Comparison of ENCODE assay signal across 11 cellular contexts in genomic region chr15:58758141-58758540, GRCh38. TPM values are rescaled to one million over a fixed set of nuclear protein-coding genes. Genes with fewer than 3 reads are reported as not detected.
DNase-seq lines count a peak whose midpoint lies in the region; ATAC-seq and TF ChIP-seq lines count a peak whose summit lies in the region.
"Had no signal": no experiment of that assay in that cellular context is flagged by ENCODE, and none has a peak within 500 bp of the region (broad histone marks: within the 10 kb centered on the region; RNA-seq: fewer than 3 reads in every experiment).

No MANE protein-coding gene starts in this region.

- peak in 3 of 5 experiments; percentile 26 to 41 (median 36) for TF ChIP-seq CTCF in tibial nerve (IDR thresholded peaks at IDR 0.05)

- DNase-seq in Right ventricle myocardium superior (no peak), Right ventricle myocardium inferior (ENCODE audit: missing footprints) (no peak), SK-MEL-5 (ENCODE audit: low read depth, low spot score) (peak; percentile 63), globus pallidus (ENCODE audit: low spot score) (peak; percentile 75), tibial nerve (ENCODE audit: low spot score in 2 of 2) (no peak), HK-2 (ENCODE audit: unreplicated experiment) (no peak), NCI-H1048 (lab: John Stamatoyannopoulos, UW) (no peak)
- DNase-seq in stimulated activated CD4-positive, alpha-beta T cell treated with anti-CD3 and anti-CD28 coated beads, Interleukin-4, amount 100 ng/mL, for 24 hours: no peak
- DNase-seq: effector memory CD4-positive, alpha-beta T cell; NCI-H1092; SIG-M5 had no signal

- no peak for TF ChIP-seq POLR2A in tibial nerve (IDR thresholded peaks at IDR 0.05)

- no peak for TF ChIP-seq EP300 in tibial nerve (IDR thresholded peaks at IDR 0.05)

- no peaks in the 10 kb centered on the region for H3K36me3 ChIP-seq in tibial nerve

- intact Hi-C loops in Right ventricle myocardium superior (cut with DNase I) (no loop called here), Right ventricle myocardium inferior (cut with DNase I) (loop anchor here (2.0 kb wide), 1 partner anchor 529 kb away; no protein-coding TSS in a partner anchor)

- no peak overlapping the region for H3K4me3 ChIP-seq in tibial nerve

- H3K9me3 ChIP-seq in tibial nerve: no peaks in the 10 kb centered on the region

- H3K4me1 ChIP-seq in tibial nerve: no peaks in the 10 kb centered on the region

- WGBS in tibial nerve, 2 donors: 18 to 20% methylated on average over 3 of the region's 3 CpGs

- no peak overlapping the region for H3K27ac ChIP-seq in tibial nerve

- in situ Hi-C loops in SK-MEL-5 (cut with HindIII; ENCODE audit: low pct_unique_long_range_greater_than_20kb, low sequenced_read_pairs): no loop called here

- ATAC-seq in Right ventricle myocardium superior (ENCODE audit: poor library complexity) (peak; percentile 46), Right ventricle myocardium inferior (no peak)

- no peaks in the 10 kb centered on the region for H3K27me3 ChIP-seq in tibial nerve

RNA-seq across cellular contexts. Expression of gene ADAM10, which starts 8.6 kb away (rescaled TPM):
- 69.7 TPM for total RNA-seq in Right ventricle myocardium superior
- 64.9 TPM for total RNA-seq in Right ventricle myocardium inferior
- 132 and 144 TPM in 2 replicates for total RNA-seq in SK-MEL-5 (2014; rRNA removed; shearing (Covaris generic))
- polyA plus RNA-seq in SK-MEL-5 (2015; cell fraction: cytosol; rRNA removed): 90.4 and 95.2 TPM in 2 replicates
- polyA plus RNA-seq in SK-MEL-5 (2015; cell fraction: nucleus; rRNA removed): 18.7 and 19.3 TPM in 2 replicates
- total RNA-seq in tibial nerve: 100 to 1,000 TPM in 2 of 4 donors, 10 to 100 TPM in 2; 64.8 to 132 (median 94.3) TPM

RNA-seq across cellular contexts. Expression of gene MINDY2, which starts 13.0 kb away (rescaled TPM):
- total RNA-seq in Right ventricle myocardium superior (40.3 TPM), Right ventricle myocardium inferior (38.2 TPM), tibial nerve (10 to 100 TPM; 26.1 to 47.4 (median 39.9) TPM)
- 10.9 and 13.0 TPM in 2 replicates for total RNA-seq in SK-MEL-5 (2014; rRNA removed; shearing (Covaris generic))
- polyA plus RNA-seq in SK-MEL-5 (2015; cell fraction: cytosol; rRNA removed): 4.4 and 6.3 TPM in 2 replicates
- polyA plus RNA-seq in SK-MEL-5 (2015; cell fraction: nucleus; rRNA removed): 4.0 and 6.8 TPM in 2 replicates

Comparison
In these comparisons a context has a peak if more than half of its experiments do, and no peak if none do; other contexts are left out.
1. DNase-seq: peak in SK-MEL-5 (single experiment) and globus pallidus (single experiment); none in Right ventricle myocardium superior (single experiment), Right ventricle myocardium inferior (single experiment), tibial nerve (0 of 2), HK-2 (single experiment), NCI-H1048 (single experiment) and stimulated activated CD4-positive, alpha-beta T cell treated with anti-CD3 and anti-CD28 coated beads, Interleukin-4, amount 100 ng/mL, for 24 hours (single experiment).